Comparison of ENCODE assay signal across 1 cellular context in genomic region chr1:29156543-29157268, GRCh38.
A peak's percentile ranks its signal among the peaks of the same experiment; 100 is the strongest.
TF ChIP-seq lines count a peak whose summit lies in the region.

No MANE protein-coding gene starts in this region.

TF ChIP-seq in HEK293, 187 proteins besides CTCF, POLR2A, EP300 and RAD21 (continued from another document):
- no peak for TF ChIP-seq ZNF24 (tag by site-specific recombination; IDR thresholded peaks at IDR 0.05)
- TF ChIP-seq ZBTB10 (tag by site-specific recombination; IDR thresholded peaks at IDR 0.05): no peak
- TF ChIP-seq INSM2 (tag by site-specific recombination; IDR thresholded peaks at IDR 0.05): 0 out of 2 replicates have a peak, but pooled peaks have one; percentile 30
- TF ChIP-seq ZNF155 (tag by site-specific recombination; IDR thresholded peaks at IDR 0.05): no peak
- no peak for TF ChIP-seq ZNF670 (tag by site-specific recombination; IDR thresholded peaks at IDR 0.05; ENCODE audit: low read depth)
- TF ChIP-seq ZNF114 (tag by site-specific recombination; IDR thresholded peaks at IDR 0.05): no peak
- TF ChIP-seq PRDM2 (tag by site-specific recombination; IDR thresholded peaks at IDR 0.05; ENCODE audit: borderline replicate concordance): no peak
- no peak for TF ChIP-seq KLF9 (tag by site-specific recombination; IDR thresholded peaks at IDR 0.05; ENCODE audit: low read depth)
- no peak for TF ChIP-seq SP2 (tag by site-specific recombination; IDR thresholded peaks at IDR 0.05)
- peak; percentile 32 for TF ChIP-seq ZFHX2 (tag by site-specific recombination; conservative IDR thresholded peaks at IDR 0.05)
- TF ChIP-seq ZNF202 (tag by site-specific recombination; IDR thresholded peaks at IDR 0.05; ENCODE audit: borderline replicate concordance): no peak
- 0 out of 2 replicates have a peak, but pooled peaks have one; percentile 20 for TF ChIP-seq ZNF692 (tag by site-specific recombination; IDR thresholded peaks at IDR 0.05)
- no peak for TF ChIP-seq ZSCAN23 (tag by site-specific recombination; IDR thresholded peaks at IDR 0.05)
- TF ChIP-seq ZNF513 (tag by site-specific recombination; IDR thresholded peaks at IDR 0.05): no peak
- TF ChIP-seq ZNF510 (tag by site-specific recombination; IDR thresholded peaks at IDR 0.05; ENCODE audit: insufficient replicate concordance): no peak
- no peak for TF ChIP-seq BCL11A (tag by site-specific recombination; IDR thresholded peaks at IDR 0.05; ENCODE audit: low read depth)
- TF ChIP-seq ZNF529 (tag by site-specific recombination; IDR thresholded peaks at IDR 0.05; ENCODE audit: insufficient replicate concordance): no peak
- TF ChIP-seq ZSCAN30 (tag by site-specific recombination; IDR thresholded peaks at IDR 0.05): peak; percentile 70
- no peak for TF ChIP-seq SALL2 (tag by site-specific recombination; IDR thresholded peaks at IDR 0.05; ENCODE audit: borderline replicate concordance)
- TF ChIP-seq ZNF792 (tag by site-specific recombination; IDR thresholded peaks at IDR 0.05): no peak
- no peak for TF ChIP-seq ZNF580 (tag by site-specific recombination; IDR thresholded peaks at IDR 0.05)
- peak; percentile 46 for TF ChIP-seq ZIC2 (tag by site-specific recombination; IDR thresholded peaks at IDR 0.05)
TF ChIP-seq in HEK293: peak in this region for 25.
